Comparison of ENCODE assay signal across 8 cellular contexts in the genomic region with DNA sequence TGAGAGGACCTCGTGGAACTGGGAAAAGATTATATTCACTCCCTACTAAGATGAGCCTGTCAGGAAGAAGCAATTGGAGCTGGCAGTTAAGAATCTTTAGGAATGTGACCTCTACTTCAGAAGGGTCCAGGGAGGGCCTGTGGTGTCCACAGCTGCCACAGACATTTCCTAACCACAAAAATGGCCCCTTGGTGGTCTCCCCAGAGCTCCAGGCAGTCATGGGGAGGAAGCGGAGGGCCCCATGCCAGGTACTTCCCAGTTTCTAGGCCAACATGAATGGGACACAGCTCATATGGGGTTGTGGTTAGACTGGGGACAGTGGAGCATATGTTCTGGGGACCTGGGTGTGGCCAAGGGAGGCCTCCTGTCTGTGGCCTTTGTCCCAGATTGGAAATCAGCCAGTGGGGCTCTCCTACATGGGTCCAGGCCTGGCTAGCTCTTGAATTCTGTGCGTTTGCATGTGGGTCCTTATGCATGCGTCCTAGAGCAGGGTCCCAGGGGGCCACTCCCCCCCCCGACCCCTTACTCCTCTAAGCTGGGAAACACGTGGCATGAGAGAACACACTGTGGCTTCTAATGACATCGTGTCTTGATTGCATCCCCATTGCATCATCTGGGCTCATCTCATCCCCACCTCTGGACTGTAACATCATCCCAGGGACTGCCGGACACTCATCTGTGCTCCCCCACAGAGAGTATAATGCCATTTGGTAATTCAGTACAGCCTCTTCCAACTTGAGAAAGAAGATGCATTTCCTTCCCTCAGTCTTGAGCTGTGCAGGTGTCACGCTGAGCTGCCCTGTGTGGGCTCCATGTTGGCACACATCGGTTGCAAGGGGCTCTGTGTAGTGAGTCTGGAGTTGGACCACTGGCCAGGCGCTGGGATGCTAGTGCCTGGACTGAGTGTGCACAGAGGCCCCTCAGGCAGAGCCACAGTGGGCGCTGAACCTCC. TPM values are rescaled to one million over a fixed set of nuclear protein-coding genes. Genes with fewer than 3 reads are reported as not detected.
A peak's percentile ranks its signal among the peaks of the same experiment; 100 is the strongest.
DNase-seq lines count a peak whose midpoint lies in the region; ATAC-seq and TF ChIP-seq lines count a peak whose summit lies in the region.

No MANE protein-coding gene starts in this region.

- ATAC-seq in HG02588 (IDR thresholded peaks at IDR 0.05; ENCODE audit: unreplicated experiment) (peak; percentile 30), HG03521 (IDR thresholded peaks at IDR 0.05; ENCODE audit: unreplicated experiment) (no peak), GM18517 (IDR thresholded peaks at IDR 0.05; ENCODE audit: unreplicated experiment) (no peak)

- peaks cover 0 to 9% (median 0%) of the 10 kb centered on the region in 11 experiments; a peak in 3 of 22 replicates for H3K36me3 ChIP-seq in BLaER1 treated with 17β-estradiol and CSF1 and Interleukin-3, amounts not matched to agents 10 nM and 100 nM
- H3K36me3 ChIP-seq in liver (ENCODE audit: control insufficient read depth in 4 of 4, insufficient read depth in 3 of 4, low read depth in 1 of 4, low read length in 3 of 4), result no peaks in the 10 kb centered on the region

- no peak for TF ChIP-seq CTCF in liver (IDR thresholded peaks at IDR 0.05; ENCODE audit: low read depth, low read length, missing input control)

- H3K27ac Mint-ChIP-seq in activated CD4-positive, alpha-beta memory T cell treated with anti-CD3 and anti-CD28 coated beads for 36 hours, result peak overlapping the region; percentile 92

- POLR2A ChIA-PET in activated CD4-positive, alpha-beta memory T cell treated with anti-CD3 and anti-CD28 coated beads for 36 hours (lab: Charles Lee), result interaction anchor here (1.0 to 6.0 kb wide), 6 partner anchors 8 to 48 kb away, joined by 4 to 102 read pairs (median 48); a partner anchor contains a TSS

- 57% methylated on average over 12 of the region's 12 CpGs for WGBS in liver

- H3K36me3 Mint-ChIP-seq in activated CD4-positive, alpha-beta memory T cell treated with anti-CD3 and anti-CD28 coated beads for 36 hours, result peaks cover 19% of the 10 kb centered on the region

- H3K27me3 Mint-ChIP-seq in activated CD4-positive, alpha-beta memory T cell treated with anti-CD3 and anti-CD28 coated beads for 36 hours, result no peaks in the 10 kb centered on the region

- H3K4me1 ChIP-seq in BLaER1 treated with 17β-estradiol and CSF1 and Interleukin-3, amounts not matched to agents 10 nM and 100 nM, result peaks cover 97 to 100% (median 99%) of the 10 kb centered on the region in 10 experiments
- peaks cover 36 to 88% (median 77%) of the 10 kb centered on the region in 4 donors for H3K4me1 ChIP-seq in liver (ENCODE audit: control insufficient read depth in 4 of 4, insufficient read depth in 4 of 4, low read length in 3 of 4)

- no peaks in the 10 kb centered on the region for H4K20me1 ChIP-seq in BLaER1 treated with 17β-estradiol and CSF1 and Interleukin-3, amounts not matched to agents 10 nM and 100 nM

- peak overlapping the region; percentile 4 to 95 (median 90); a peak in 18 of 22 replicates for H3K9ac ChIP-seq in BLaER1 treated with 17β-estradiol and CSF1 and Interleukin-3, amounts not matched to agents 10 nM and 100 nM
- H3K9ac ChIP-seq in liver (ENCODE audit: low read depth in 1 of 2, low read length in 2 of 2), result peak overlapping the region in 1 of 2 donors; percentile 37

- intact Hi-C loops in activated CD4-positive, alpha-beta memory T cell treated with anti-CD3 and anti-CD28 coated beads for 36 hours (cut with micrococcal nuclease), result loop anchor here (2.0 kb wide), 1 partner anchor 13 kb away; no protein-coding TSS in a partner anchor

- H3K9me3 ChIP-seq in BLaER1 treated with 17β-estradiol and CSF1 and Interleukin-3, amounts not matched to agents 10 nM and 100 nM (replicated peaks in 1 of 11), result no peaks in the 10 kb centered on the region
- H3K9me3 ChIP-seq in liver (ENCODE audit: control insufficient read depth in 4 of 4, low read length in 3 of 4), result no peaks in the 10 kb centered on the region

- DNase-seq in activated CD4-positive, alpha-beta memory T cell treated with anti-CD3 and anti-CD28 coated beads for 36 hours, result peak; percentile 45
- DNase-seq in NCI-H2029 (lab: John Stamatoyannopoulos, UW), result no peak
- no peak for DNase-seq in NCI-H1048 (lab: John Stamatoyannopoulos, UW)

- H3K4me2 ChIP-seq in BLaER1 treated with 17β-estradiol and CSF1 and Interleukin-3, amounts not matched to agents 10 nM and 100 nM, result peak overlapping the region; percentile 80 to 98 (median 96)

- H3K9me3 Mint-ChIP-seq in activated CD4-positive, alpha-beta memory T cell treated with anti-CD3 and anti-CD28 coated beads for 36 hours, result no peaks in the 10 kb centered on the region

- CTCF ChIA-PET in activated CD4-positive, alpha-beta memory T cell treated with anti-CD3 and anti-CD28 coated beads for 36 hours (lab: Charles Lee), result interaction anchor here (0.7 to 3.9 kb wide), 7 partner anchors 11 to 78 kb away, joined by 3 to 32 read pairs (median 3); a partner anchor contains a TSS

- H3K4me1 Mint-ChIP-seq in activated CD4-positive, alpha-beta memory T cell treated with anti-CD3 and anti-CD28 coated beads for 36 hours (ENCODE audit: low read depth), result peaks cover 86% of the 10 kb centered on the region

- no peak for TF ChIP-seq RAD21 in liver (IDR thresholded peaks at IDR 0.05)

- H3K4me3 ChIP-seq in BLaER1 treated with 17β-estradiol and CSF1 and Interleukin-3, amounts not matched to agents 10 nM and 100 nM, result peak overlapping the region in 5 of 10 experiments; percentile 0 to 27 (median 16); a peak in 7 of 20 replicates
- no peak overlapping the region for H3K4me3 ChIP-seq in liver (ENCODE audit: low read depth in 1 of 3, low read length in 3 of 3)

- no peaks in the 10 kb centered on the region for H3K27me3 ChIP-seq in BLaER1 treated with 17β-estradiol and CSF1 and Interleukin-3, amounts not matched to agents 10 nM and 100 nM
- H3K27me3 ChIP-seq in liver (ENCODE audit: control insufficient read depth in 4 of 4, insufficient read depth in 4 of 4, low read length in 3 of 4), result no peaks in the 10 kb centered on the region

- H3K27ac ChIP-seq in BLaER1 treated with 17β-estradiol and CSF1 and Interleukin-3, amounts not matched to agents 10 nM and 100 nM, result peak overlapping the region; percentile 61 to 100 (median 97)
- peak overlapping the region; percentile 73 to 92 for H3K27ac ChIP-seq in liver (ENCODE audit: low read depth in 1 of 2, low read length in 2 of 2)

- peak overlapping the region; percentile 21 for H3K4me3 Mint-ChIP-seq in activated CD4-positive, alpha-beta memory T cell treated with anti-CD3 and anti-CD28 coated beads for 36 hours

TF ChIP-seq in liver, 16 proteins besides CTCF, POLR2A, EP300 and RAD21 (continues in another document):
- no peak for TF ChIP-seq JUND (IDR thresholded peaks at IDR 0.05)
- TF ChIP-seq EGR1 (IDR thresholded peaks at IDR 0.05; ENCODE audit: low read depth in 2 of 2), result no peak
- no peak for TF ChIP-seq FOXA2 (IDR thresholded peaks at IDR 0.05)
- TF ChIP-seq GABPA (IDR thresholded peaks at IDR 0.05 in 1 of 2, conservative IDR thresholded peaks at IDR 0.05 in 1 of 2), result no peak
- no peak for TF ChIP-seq NR2F2 (IDR thresholded peaks at IDR 0.05)
- TF ChIP-seq, protein P1, sequence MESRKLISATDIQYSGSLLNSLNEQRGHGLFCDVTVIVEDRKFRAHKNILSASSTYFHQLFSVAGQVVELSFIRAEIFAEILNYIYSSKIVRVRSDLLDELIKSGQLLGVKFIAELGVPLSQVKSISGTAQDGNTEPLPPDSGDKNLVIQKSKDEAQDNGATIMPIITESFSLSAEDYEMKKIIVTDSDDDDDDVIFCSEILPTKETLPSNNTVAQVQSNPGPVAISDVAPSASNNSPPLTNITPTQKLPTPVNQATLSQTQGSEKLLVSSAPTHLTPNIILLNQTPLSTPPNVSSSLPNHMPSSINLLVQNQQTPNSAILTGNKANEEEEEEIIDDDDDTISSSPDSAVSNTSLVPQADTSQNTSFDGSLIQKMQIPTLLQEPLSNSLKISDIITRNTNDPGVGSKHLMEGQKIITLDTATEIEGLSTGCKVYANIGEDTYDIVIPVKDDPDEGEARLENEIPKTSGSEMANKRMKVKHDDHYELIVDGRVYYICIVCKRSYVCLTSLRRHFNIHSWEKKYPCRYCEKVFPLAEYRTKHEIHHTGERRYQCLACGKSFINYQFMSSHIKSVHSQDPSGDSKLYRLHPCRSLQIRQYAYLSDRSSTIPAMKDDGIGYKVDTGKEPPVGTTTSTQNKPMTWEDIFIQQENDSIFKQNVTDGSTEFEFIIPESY (IDR thresholded peaks at IDR 0.05), result peak; percentile 9
- TF ChIP-seq HNF4G (IDR thresholded peaks at IDR 0.05), result peak; percentile 34
- TF ChIP-seq TAF1 (conservative IDR thresholded peaks at IDR 0.05), result no peak
- peak; percentile 68 for TF ChIP-seq SP1 (IDR thresholded peaks at IDR 0.05)
- TF ChIP-seq HNF4A (conservative IDR thresholded peaks at IDR 0.05), result peak in 1 of 2 donors; percentile 70
- TF ChIP-seq, protein P2, sequence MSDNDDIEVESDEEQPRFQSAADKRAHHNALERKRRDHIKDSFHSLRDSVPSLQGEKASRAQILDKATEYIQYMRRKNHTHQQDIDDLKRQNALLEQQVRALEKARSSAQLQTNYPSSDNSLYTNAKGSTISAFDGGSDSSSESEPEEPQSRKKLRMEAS (IDR thresholded peaks at IDR 0.05), result no peak
- TF ChIP-seq, protein P3, sequence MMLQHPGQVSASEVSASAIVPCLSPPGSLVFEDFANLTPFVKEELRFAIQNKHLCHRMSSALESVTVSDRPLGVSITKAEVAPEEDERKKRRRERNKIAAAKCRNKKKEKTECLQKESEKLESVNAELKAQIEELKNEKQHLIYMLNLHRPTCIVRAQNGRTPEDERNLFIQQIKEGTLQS (IDR thresholded peaks at IDR 0.05), result peak; percentile 96
- TF ChIP-seq FOXA1 (IDR thresholded peaks at IDR 0.05), result no peak
- TF ChIP-seq RXRA (IDR thresholded peaks at IDR 0.05), result peak in 1 of 2 donors; percentile 77
- TF ChIP-seq YY1 (IDR thresholded peaks at IDR 0.05), result no peak

RNA-seq across cellular contexts. Expression of a gene that starts 31.3 kb away (rescaled TPM):
- 100 to 1,000 TPM; 104 to 106 TPM for total RNA-seq in activated CD4-positive, alpha-beta memory T cell treated with anti-CD3 and anti-CD28 coated beads for 36 hours
- 10 to 100 TPM in 1 of 2 donors, 1 to 10 TPM in 1; 9.5 to 42.6 TPM for total RNA-seq in liver
- polyA plus RNA-seq in liver, result 10 to 100 TPM; 22.1 to 27.3 TPM
